Comparison of ENCODE assay signal across 1 cellular context in the genomic region with DNA sequence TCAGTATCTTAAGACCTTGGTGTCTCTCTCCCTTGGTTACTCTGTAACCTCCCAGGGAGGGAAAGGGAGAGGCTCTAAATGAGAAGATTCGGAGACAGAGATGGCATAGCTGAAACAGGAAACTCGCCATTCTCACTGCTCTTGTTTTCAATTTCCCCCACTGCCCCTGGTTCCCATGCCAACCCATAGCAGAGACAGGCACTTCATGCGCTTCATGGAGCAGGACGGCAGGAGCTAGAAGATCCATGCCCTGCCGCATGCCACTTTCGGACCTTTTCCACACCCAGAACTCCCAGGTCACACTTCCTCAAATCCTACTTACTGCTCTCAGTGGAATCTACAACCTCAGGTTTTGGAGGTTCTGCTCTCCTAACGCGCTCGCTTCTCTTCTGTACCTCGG.
TF ChIP-seq lines count a peak whose summit lies in the region.

No MANE protein-coding gene starts in this region.

TF ChIP-seq in SK-N-SH, 30 proteins besides CTCF, POLR2A, EP300 and RAD21:
- TF ChIP-seq, protein P1, sequence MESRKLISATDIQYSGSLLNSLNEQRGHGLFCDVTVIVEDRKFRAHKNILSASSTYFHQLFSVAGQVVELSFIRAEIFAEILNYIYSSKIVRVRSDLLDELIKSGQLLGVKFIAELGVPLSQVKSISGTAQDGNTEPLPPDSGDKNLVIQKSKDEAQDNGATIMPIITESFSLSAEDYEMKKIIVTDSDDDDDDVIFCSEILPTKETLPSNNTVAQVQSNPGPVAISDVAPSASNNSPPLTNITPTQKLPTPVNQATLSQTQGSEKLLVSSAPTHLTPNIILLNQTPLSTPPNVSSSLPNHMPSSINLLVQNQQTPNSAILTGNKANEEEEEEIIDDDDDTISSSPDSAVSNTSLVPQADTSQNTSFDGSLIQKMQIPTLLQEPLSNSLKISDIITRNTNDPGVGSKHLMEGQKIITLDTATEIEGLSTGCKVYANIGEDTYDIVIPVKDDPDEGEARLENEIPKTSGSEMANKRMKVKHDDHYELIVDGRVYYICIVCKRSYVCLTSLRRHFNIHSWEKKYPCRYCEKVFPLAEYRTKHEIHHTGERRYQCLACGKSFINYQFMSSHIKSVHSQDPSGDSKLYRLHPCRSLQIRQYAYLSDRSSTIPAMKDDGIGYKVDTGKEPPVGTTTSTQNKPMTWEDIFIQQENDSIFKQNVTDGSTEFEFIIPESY (IDR thresholded peaks at IDR 0.05; ENCODE audit: borderline replicate concordance, low read depth): no peak
- TF ChIP-seq, protein P2, sequence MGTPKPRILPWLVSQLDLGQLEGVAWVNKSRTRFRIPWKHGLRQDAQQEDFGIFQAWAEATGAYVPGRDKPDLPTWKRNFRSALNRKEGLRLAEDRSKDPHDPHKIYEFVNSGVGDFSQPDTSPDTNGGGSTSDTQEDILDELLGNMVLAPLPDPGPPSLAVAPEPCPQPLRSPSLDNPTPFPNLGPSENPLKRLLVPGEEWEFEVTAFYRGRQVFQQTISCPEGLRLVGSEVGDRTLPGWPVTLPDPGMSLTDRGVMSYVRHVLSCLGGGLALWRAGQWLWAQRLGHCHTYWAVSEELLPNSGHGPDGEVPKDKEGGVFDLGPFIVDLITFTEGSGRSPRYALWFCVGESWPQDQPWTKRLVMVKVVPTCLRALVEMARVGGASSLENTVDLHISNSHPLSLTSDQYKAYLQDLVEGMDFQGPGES (IDR thresholded peaks at IDR 0.05; ENCODE audit: low read depth, low read length): no peak
- TF ChIP-seq, protein P3, sequence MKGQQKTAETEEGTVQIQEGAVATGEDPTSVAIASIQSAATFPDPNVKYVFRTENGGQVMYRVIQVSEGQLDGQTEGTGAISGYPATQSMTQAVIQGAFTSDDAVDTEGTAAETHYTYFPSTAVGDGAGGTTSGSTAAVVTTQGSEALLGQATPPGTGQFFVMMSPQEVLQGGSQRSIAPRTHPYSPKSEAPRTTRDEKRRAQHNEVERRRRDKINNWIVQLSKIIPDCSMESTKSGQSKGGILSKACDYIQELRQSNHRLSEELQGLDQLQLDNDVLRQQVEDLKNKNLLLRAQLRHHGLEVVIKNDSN (IDR thresholded peaks at IDR 0.05; ENCODE audit: borderline replicate concordance, low read depth): no peak
- TF ChIP-seq MXI1 (IDR thresholded peaks at IDR 0.05; ENCODE audit: low read depth, low read length) (no peak), CHD2 (IDR thresholded peaks at IDR 0.05; ENCODE audit: low read length, partially characterized antibody) (no peak), TEAD4 (IDR thresholded peaks at IDR 0.05; ENCODE audit: borderline replicate concordance, insufficient read depth) (no peak), NRF1 (IDR thresholded peaks at IDR 0.05; ENCODE audit: low read depth, low read length) (no peak), ELF1 (IDR thresholded peaks at IDR 0.05) (no peak), TAF1 (IDR thresholded peaks at IDR 0.05; ENCODE audit: borderline replicate concordance, low read depth, low read length) (no peak), RFX5 (IDR thresholded peaks at IDR 0.05; ENCODE audit: low read length) (no peak), EZH2phosphoT487 (IDR thresholded peaks at IDR 0.05; ENCODE audit: borderline replicate concordance, low read depth) (no peak)
- TF ChIP-seq, protein P4, sequence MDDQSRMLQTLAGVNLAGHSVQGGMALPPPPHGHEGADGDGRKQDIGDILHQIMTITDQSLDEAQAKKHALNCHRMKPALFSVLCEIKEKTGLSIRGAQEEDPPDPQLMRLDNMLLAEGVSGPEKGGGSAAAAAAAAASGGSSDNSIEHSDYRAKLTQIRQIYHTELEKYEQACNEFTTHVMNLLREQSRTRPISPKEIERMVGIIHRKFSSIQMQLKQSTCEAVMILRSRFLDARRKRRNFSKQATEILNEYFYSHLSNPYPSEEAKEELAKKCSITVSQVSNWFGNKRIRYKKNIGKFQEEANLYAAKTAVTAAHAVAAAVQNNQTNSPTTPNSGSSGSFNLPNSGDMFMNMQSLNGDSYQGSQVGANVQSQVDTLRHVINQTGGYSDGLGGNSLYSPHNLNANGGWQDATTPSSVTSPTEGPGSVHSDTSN (IDR thresholded peaks at IDR 0.05): no peak
- TF ChIP-seq, protein P5, sequence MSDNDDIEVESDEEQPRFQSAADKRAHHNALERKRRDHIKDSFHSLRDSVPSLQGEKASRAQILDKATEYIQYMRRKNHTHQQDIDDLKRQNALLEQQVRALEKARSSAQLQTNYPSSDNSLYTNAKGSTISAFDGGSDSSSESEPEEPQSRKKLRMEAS (IDR thresholded peaks at IDR 0.05; ENCODE audit: low read depth): no peak
